23 cellular contexts compared by ENCODE assay signal in the genomic region with DNA sequence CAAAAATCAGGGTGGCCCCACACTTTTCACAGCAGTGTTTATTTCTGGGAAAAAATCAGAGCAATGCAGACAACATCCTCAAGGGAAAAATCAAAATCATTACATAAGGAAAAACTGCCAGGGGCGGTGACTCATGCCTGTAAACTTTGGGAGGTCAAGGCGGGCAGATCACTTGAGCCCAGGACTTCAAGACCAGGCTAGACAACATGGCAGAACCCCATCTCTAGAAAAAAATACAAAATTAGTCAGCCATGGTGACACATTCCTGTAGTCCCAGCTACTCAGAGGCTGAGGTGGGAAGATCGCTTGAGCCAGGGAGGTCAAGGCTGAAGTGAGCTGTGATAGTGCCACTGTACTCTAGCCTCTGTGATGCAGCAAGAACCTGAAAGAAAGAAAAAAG.
DNase-seq lines count a peak whose midpoint lies in the region; ATAC-seq and TF ChIP-seq lines count a peak whose summit lies in the region.
"Had no signal": no experiment of that assay in that cellular context is flagged by ENCODE, and none has a peak within 500 bp of the region (broad histone marks: within the 10 kb centered on the region; RNA-seq: fewer than 3 reads in every experiment).

No MANE protein-coding gene starts in this region.

- POLR2A ChIA-PET in MCF 10A (lab: Yijun Ruan, JAX) = interaction anchor here (0.6 to 1.2 kb wide), 2 partner anchors 10 to 16 kb away, joined by 3 to 7 read pairs; no protein-coding TSS in a partner anchor

- no peak overlapping the region for H3K4me3 ChIP-seq in breast epithelium
- no peak overlapping the region for H3K4me3 ChIP-seq in fibroblast of pulmonary artery (replicated peaks; ENCODE audit: low read depth, low read length)
- H3K4me3 ChIP-seq: hepatocyte had no signal

- intact Hi-C loops in MCF 10A (cut with micrococcal nuclease) (no loop called here), breast epithelium (cut with DNase I; ENCODE audit: low total_unique reads) (no loop called here), posterior vena cava (cut with DNase I) (no loop called here)

- H3K36me3 ChIP-seq in breast epithelium = no peaks in the 10 kb centered on the region

- peak; percentile 79 for DNase-seq in MCF 10A (ENCODE audit: unreplicated experiment)
- DNase-seq in breast epithelium (ENCODE audit: low spot score in 2 of 2) = no peak
- peak; percentile 77 for DNase-seq in RPMI7951 (ENCODE audit: low read depth)
- DNase-seq in fibroblast of pulmonary artery (ENCODE audit: low read depth) = peak; percentile 3
- DNase-seq in central memory CD4-positive, alpha-beta T cell = no peak
- DNase-seq in posterior vena cava (ENCODE audit: low spot score) = no peak
- no peak for DNase-seq in GM19238 (ENCODE audit: insufficient read length, low spot score)
- DNase-seq: 8988T; activated CD4-positive, alpha-beta T cell treated with anti-CD3 and anti-CD28 coated beads for 1 hour; activated CD8-positive, alpha-beta memory T cell treated with anti-CD3 and anti-CD28 coated beads, Interleukin-2, amount 10 ng/mL, durations not matched to agents 7 days and 5 days; activated effector memory CD4-positive, alpha-beta T cell treated with anti-CD3 and anti-CD28 coated beads, Interleukin-2, amount 50 U/mL, for 16 hours; C1 segment of cervical spinal cord; cerebellar nuclear complex; DMS153; effector memory CD4-positive, alpha-beta T cell; kidney; NCI-H1105 treated with DMSO at 0.1 percent for 48 hours; stimulated activated CD4-positive, alpha-beta T cell treated with anti-CD3 and anti-CD28 coated beads, Interleukin-12 subunit alpha, Interleukin-12 subunit beta, amount 100 ng/mL, for 4 hours had no signal

- H3K36me3 Mint-ChIP-seq in MCF 10A (ENCODE audit: insufficient read depth, unreplicated experiment) = no peaks in the 10 kb centered on the region
- H3K36me3 Mint-ChIP-seq: activated CD8-positive, alpha-beta memory T cell treated with anti-CD3 and anti-CD28 coated beads, Interleukin-2, amount 10 ng/mL, durations not matched to agents 7 days and 5 days had no signal

- no TSS peak for BruUV-seq in MCF 10A (replicated peaks; lab: Mats Ljungman, UMichigan)

- ATAC-seq in GM21529 (IDR thresholded peaks at IDR 0.05; ENCODE audit: unreplicated experiment) = no peak
- ATAC-seq: activated CD8-positive, alpha-beta memory T cell treated with anti-CD3 and anti-CD28 coated beads, Interleukin-2, amount 10 ng/mL, durations not matched to agents 7 days and 5 days had no signal

- TF ChIP-seq CTCF in MCF 10A (IDR thresholded peaks at IDR 0.05; ENCODE audit: unreplicated experiment) = no peak
- no peak for TF ChIP-seq CTCF in breast epithelium (IDR thresholded peaks at IDR 0.05)
- no peak for TF ChIP-seq CTCF in fibroblast of pulmonary artery (IDR thresholded peaks at IDR 0.05; ENCODE audit: low read length, missing control alignments)

- no peaks in the 10 kb centered on the region for H3K4me1 ChIP-seq in breast epithelium

- H3K9me3 Mint-ChIP-seq in MCF 10A (ENCODE audit: unreplicated experiment) = no peaks in the 10 kb centered on the region
- H3K9me3 Mint-ChIP-seq: neural crest cell had no signal

- no peak overlapping the region for H3K27ac Mint-ChIP-seq in MCF 10A (ENCODE audit: low read depth, unreplicated experiment)
- H3K27ac Mint-ChIP-seq: activated CD8-positive, alpha-beta memory T cell treated with anti-CD3 and anti-CD28 coated beads, Interleukin-2, amount 10 ng/mL, durations not matched to agents 7 days and 5 days had no signal

- CTCF ChIA-PET in MCF 10A (lab: Yijun Ruan, JAX) = interaction anchor here (0.6 to 1.3 kb wide), 4 partner anchors 16 to 481 kb away, joined by 3 to 5 read pairs (median 3); no protein-coding TSS in a partner anchor

- no peak overlapping the region for H3K27ac ChIP-seq in breast epithelium
- H3K27ac ChIP-seq: hepatocyte, HL-60, KMS-11 had no signal

- no peak overlapping the region for H3K4me3 Mint-ChIP-seq in MCF 10A (ENCODE audit: unreplicated experiment)
- H3K4me3 Mint-ChIP-seq: activated CD8-positive, alpha-beta memory T cell treated with anti-CD3 and anti-CD28 coated beads, Interleukin-2, amount 10 ng/mL, durations not matched to agents 7 days and 5 days; neural crest cell had no signal

- peaks cover 13% of the 10 kb centered on the region for H3K4me1 Mint-ChIP-seq in MCF 10A (ENCODE audit: insufficient read depth, unreplicated experiment)
- H3K4me1 Mint-ChIP-seq: activated CD8-positive, alpha-beta memory T cell treated with anti-CD3 and anti-CD28 coated beads, Interleukin-2, amount 10 ng/mL, durations not matched to agents 7 days and 5 days; neural crest cell had no signal

- no peak for TF ChIP-seq POLR2A in breast epithelium (IDR thresholded peaks at IDR 0.05)

- no peaks in the 10 kb centered on the region for H3K27me3 ChIP-seq in breast epithelium
- H3K27me3 ChIP-seq: hepatocyte had no signal

- H3K9me3 ChIP-seq in breast epithelium = peaks cover 0 to 3% of the 10 kb centered on the region in 2 donors

- H3K27me3 Mint-ChIP-seq in MCF 10A (ENCODE audit: insufficient read depth, unreplicated experiment) = no peaks in the 10 kb centered on the region
- H3K27me3 Mint-ChIP-seq: activated CD8-positive, alpha-beta memory T cell treated with anti-CD3 and anti-CD28 coated beads, Interleukin-2, amount 10 ng/mL, durations not matched to agents 7 days and 5 days had no signal

Comparison
In these comparisons a context has a peak if more than half of its experiments do, and no peak if none do; other contexts are left out.
1. DNase-seq: peak in MCF 10A (single experiment), RPMI7951 (single experiment) and fibroblast of pulmonary artery (single experiment); none in breast epithelium (0 of 2), central memory CD4-positive, alpha-beta T cell (single experiment), posterior vena cava (single experiment) and GM19238 (single experiment).